7 cellular contexts compared by ENCODE assay signal in the genomic region with DNA sequence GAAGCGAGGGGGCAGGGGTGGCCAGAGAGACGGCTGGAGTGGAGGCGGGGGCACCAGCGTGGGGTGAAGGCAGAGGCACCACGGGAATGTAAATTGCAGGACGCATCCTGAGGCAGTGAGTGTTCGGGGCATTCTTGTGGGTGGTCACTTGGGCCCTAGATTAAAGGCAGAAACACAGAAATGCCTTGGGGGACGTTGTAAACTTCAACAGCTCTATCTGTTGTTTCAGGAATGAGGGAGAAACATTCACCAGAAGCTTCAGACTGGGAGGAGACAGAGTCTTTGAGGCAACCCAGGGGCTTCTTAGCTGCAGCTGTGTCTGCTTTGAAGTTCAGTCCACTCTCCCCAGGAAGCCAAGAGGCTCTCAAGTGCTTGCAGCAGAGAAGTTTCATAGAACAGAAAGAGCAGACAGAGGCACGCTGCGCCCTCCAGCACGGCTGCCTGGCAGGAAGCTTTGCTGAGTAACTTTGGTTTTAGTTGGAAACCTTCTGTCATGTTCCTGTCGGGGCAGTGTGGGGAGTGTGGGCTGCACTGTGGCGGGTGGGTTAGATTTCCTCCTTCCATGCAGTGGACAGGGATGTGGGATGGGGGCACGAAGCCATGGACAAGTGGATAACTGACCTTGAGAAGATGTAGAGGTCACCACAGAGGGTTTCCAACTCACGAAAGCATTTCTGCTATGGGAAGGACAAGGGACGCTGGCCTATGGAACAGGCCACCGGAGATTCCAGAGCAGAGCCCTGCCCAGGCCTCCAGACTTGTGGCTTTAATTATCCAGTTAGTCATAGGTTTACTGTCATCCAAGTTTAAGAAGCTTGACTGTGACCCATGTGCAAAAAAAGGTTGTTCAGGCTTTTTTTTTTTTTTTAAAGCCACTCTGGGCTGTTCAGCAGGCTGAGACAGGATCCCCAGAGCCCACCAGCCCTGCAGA.
DNase-seq lines count a peak whose midpoint lies in the region; ATAC-seq and TF ChIP-seq lines count a peak whose summit lies in the region.

No MANE protein-coding gene starts in this region.

- no peak overlapping the region for H3K14ac ChIP-seq in neuronal stem cell (ENCODE audit: low read length)

- no peak overlapping the region for H2BK15ac ChIP-seq in neuronal stem cell (ENCODE audit: low read length)

- H3K4me2 ChIP-seq in neuronal stem cell (ENCODE audit: insufficient read depth, low read length, poor library complexity, severe bottlenecking), result no peak overlapping the region

- peak; percentile 42 for DNase-seq in NOMO-1 treated with dmso at 0.1 percent for 144 hours (lab: John Stamatoyannopoulos, UW; ENCODE audit: unreplicated experiment)
- DNase-seq in activated T-cell treated with anti-CD3 and anti-CD28 coated beads for 48 hours (ENCODE audit: low read depth), result peak; percentile 77
- DNase-seq in esophagus muscularis mucosa (ENCODE audit: extremely low spot score), result no peak
- no peak for DNase-seq in neuronal stem cell (ENCODE audit: low spot score)

- no peaks in the 10 kb centered on the region for H3K36me3 ChIP-seq in esophagus muscularis mucosa
- H3K36me3 ChIP-seq in neuronal stem cell (replicated peaks in 1 of 2; ENCODE audit: control insufficient read depth in 2 of 2, insufficient read depth in 2 of 2, low read length in 2 of 2), result no peaks in the 10 kb centered on the region

- intact Hi-C loops in esophagus muscularis mucosa (cut with DNase I), result loop anchor here (5.0 to 10.0 kb wide), 2 partner anchors 104 to 108 kb away; a partner anchor contains a TSS

- H3K27me3 ChIP-seq in esophagus muscularis mucosa (no peaks in the 10 kb centered on the region), neuronal stem cell (ENCODE audit: control insufficient read depth in 3 of 3, insufficient read depth in 3 of 3, low read depth in 1 of 3, low read length in 3 of 3) (peaks cover 0 to 73% (median 41%) of the 10 kb centered on the region in 3 experiments)

- no peak overlapping the region for H3K18ac ChIP-seq in neuronal stem cell (ENCODE audit: low read length)

- TF ChIP-seq POLR2A in esophagus muscularis mucosa (IDR thresholded peaks at IDR 0.05; ENCODE audit: low read depth), result no peak

- H3K4me3 ChIP-seq in esophagus muscularis mucosa (no peak overlapping the region), neuronal stem cell (ENCODE audit: low read length in 2 of 2) (no peak overlapping the region)

- no peaks in the 10 kb centered on the region for H3K79me1 ChIP-seq in neuronal stem cell (ENCODE audit: low read depth, low read length)

- ATAC-seq in GM19025 (IDR thresholded peaks at IDR 0.05; ENCODE audit: low read depth, unreplicated experiment), result peak; percentile 20
- ATAC-seq in GM21528 (IDR thresholded peaks at IDR 0.05; ENCODE audit: low FRiP score, unreplicated experiment), result no peak

- no peak for TF ChIP-seq CTCF in esophagus muscularis mucosa (IDR thresholded peaks at IDR 0.05)

- no peak overlapping the region for H2BK120ac ChIP-seq in neuronal stem cell (ENCODE audit: low read depth, low read length)

- no peak overlapping the region for H4K91ac ChIP-seq in neuronal stem cell (ENCODE audit: low read depth, low read length, poor library complexity)

- no peak overlapping the region for H3K4ac ChIP-seq in neuronal stem cell (ENCODE audit: low read length)

- no peak overlapping the region for H3K9ac ChIP-seq in neuronal stem cell (ENCODE audit: low read depth, low read length, poor library complexity)

- no peak overlapping the region for H3K23ac ChIP-seq in neuronal stem cell (ENCODE audit: low read depth, low read length, poor library complexity)

- peaks cover 45 to 56% (median 50%) of the 10 kb centered on the region in 4 donors for H3K4me1 ChIP-seq in esophagus muscularis mucosa
- H3K4me1 ChIP-seq in neuronal stem cell (ENCODE audit: control insufficient read depth in 2 of 2, insufficient read depth in 1 of 2, low read depth in 1 of 2, low read length in 2 of 2), result peaks cover 7 to 13% of the 10 kb centered on the region in 2 donors

- no peak overlapping the region for H2BK12ac ChIP-seq in neuronal stem cell (ENCODE audit: low read length)

- H2AFZ ChIP-seq in neuronal stem cell (ENCODE audit: low read length), result peak overlapping the region; percentile 72

- H3K9me3 ChIP-seq in esophagus muscularis mucosa (no peaks in the 10 kb centered on the region), neuronal stem cell (replicated peaks in 1 of 2; ENCODE audit: control insufficient read depth in 2 of 2, insufficient read depth in 1 of 2, low read depth in 1 of 2, low read length in 2 of 2) (no peaks in the 10 kb centered on the region)

- WGBS in esophagus muscularis mucosa, result 43% methylated on average over 17 of the region's 17 CpGs
- no CpG with 5 or more reads among the region's 17 CpGs for WGBS in neuronal stem cell (ENCODE audit: extremely low coverage in 2 of 2, insufficient read length in 2 of 2, insufficient replicate concordance in 1 of 2), 2 donors

- no peak overlapping the region for H2AK5ac ChIP-seq in neuronal stem cell (ENCODE audit: low read depth, low read length)

- H2BK5ac ChIP-seq in neuronal stem cell (ENCODE audit: low read length), result peak overlapping the region; percentile 27

- H4K8ac ChIP-seq in neuronal stem cell (ENCODE audit: low read depth, low read length), result no peak overlapping the region

- H3K27ac ChIP-seq in esophagus muscularis mucosa (replicated peaks in 1 of 4) (peak overlapping the region; percentile 73 to 82 (median 76)), neuronal stem cell (replicated peaks; ENCODE audit: low read length) (no peak overlapping the region), temporal lobe (ENCODE audit: low read depth, low read length) (peak overlapping the region; percentile 46)

- TF ChIP-seq EP300 in esophagus muscularis mucosa (IDR thresholded peaks at IDR 0.05), result no peak

Comparison
In these comparisons a context has a peak if more than half of its experiments do, and no peak if none do; other contexts are left out.
1. DNase-seq: peak in NOMO-1 treated with dmso at 0.1 percent for 144 hours (single experiment) and activated T-cell treated with anti-CD3 and anti-CD28 coated beads for 48 hours (single experiment); none in esophagus muscularis mucosa (single experiment) and neuronal stem cell (single experiment).